ENCODE assay signal across 10 cellular contexts in the genomic region with DNA sequence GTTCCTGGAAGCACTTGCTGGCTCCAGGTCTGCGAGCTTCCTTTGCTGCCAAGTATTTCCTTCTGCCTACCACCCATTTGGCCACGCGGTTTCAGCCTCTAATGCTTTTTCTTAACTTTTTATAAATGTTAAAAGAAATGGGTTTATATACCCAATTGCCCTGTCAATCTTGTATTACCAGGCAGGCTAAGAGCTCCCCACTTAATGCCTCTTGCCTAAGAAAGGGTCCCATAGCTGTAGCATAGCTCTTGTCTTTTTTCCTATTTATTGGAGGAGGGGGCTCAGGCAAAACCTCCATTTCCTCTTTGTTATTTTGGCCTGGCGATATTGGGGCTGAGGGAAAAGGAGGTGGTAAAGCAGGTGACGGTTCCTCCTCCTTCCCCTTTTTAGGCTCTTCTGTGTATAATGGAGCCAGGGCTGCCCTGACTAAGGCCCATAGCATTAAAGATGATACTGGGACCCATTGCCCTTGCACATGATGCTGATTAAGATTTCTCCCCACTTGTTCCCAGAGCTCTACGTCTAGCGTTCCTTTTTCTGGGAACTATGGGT. TPM values are rescaled to one million over a fixed set of nuclear protein-coding genes. Genes with fewer than 3 reads are reported as not detected.
DNase-seq lines count a peak whose midpoint lies in the region; FAIRE-seq and TF ChIP-seq lines count a peak whose summit lies in the region.
"Had no signal": no experiment of that assay in that cellular context is flagged by ENCODE, and none has a peak within 500 bp of the region (broad histone marks: within the 10 kb centered on the region; RNA-seq: fewer than 3 reads in every experiment).

No MANE protein-coding gene starts in this region.

- H3K36me3 ChIP-seq in GM23248 (ENCODE audit: low read depth) (no peaks in the 10 kb centered on the region), kidney (ENCODE audit: control insufficient read depth in 1 of 2, insufficient read depth in 2 of 2, low read length in 2 of 2) (peaks cover 0 to 7% of the 10 kb centered on the region in 2 donors)
- H3K36me3 ChIP-seq: uterus had no signal

- peak overlapping the region; percentile 77 for H2AFZ ChIP-seq in GM23248

- H3F3A ChIP-seq in GM23248 (ENCODE audit: insufficient read depth) = no peaks in the 10 kb centered on the region

- in situ Hi-C loops in GM23248 (cut with MboI) = no loop called here

- peak overlapping the region; percentile 26 for H3K4me3 ChIP-seq in AG09309 (ENCODE audit: control insufficient read depth, low read depth, low read length)
- peak overlapping the region; percentile 51 for H3K4me3 ChIP-seq in GM23248
- H3K4me3 ChIP-seq in kidney (ENCODE audit: low read length in 2 of 2) = peak overlapping the region; percentile 29 to 39
- H3K4me3 ChIP-seq: lung had no signal

- DNase-seq in AG09309 (ENCODE audit: low read depth) (no peak), GM23248 (no peak), kidney (no peak), iPS-NIHi7 (ENCODE audit: extremely low spot score) (no peak), foreskin melanocyte (no peak), HTR-8/SVneo (ENCODE audit: insufficient read length, low spot score) (no peak), NCI-H187 treated with DMSO at 0.1 percent for 48 hours (lab: John Stamatoyannopoulos, UW) (no peak)

- WGBS in GM23248 (ENCODE audit: low coverage in 1 of 2, low lambda C conversion rate in 2 of 2, missing lambda C conversion rate in 2 of 2), 2 experiments = 55 to 58% methylated on average over 7 of the region's 7 CpGs

- no peaks in the 10 kb centered on the region for H3K27me3 ChIP-seq in GM23248 (replicated peaks; ENCODE audit: insufficient read depth)
- H3K27me3 ChIP-seq: uterus had no signal

- no peaks in the 10 kb centered on the region for H3K9me2 ChIP-seq in GM23248 (ENCODE audit: insufficient read depth)

- no peaks in the 10 kb centered on the region for H4K20me1 ChIP-seq in GM23248 (ENCODE audit: insufficient read depth)

- H3K4me1 ChIP-seq in GM23248 (ENCODE audit: insufficient read depth) (peaks cover 4% of the 10 kb centered on the region; the same call in 1 of the 2 replicates), kidney (ENCODE audit: control insufficient read depth in 1 of 2, insufficient read depth in 1 of 2, low read depth in 1 of 2, low read length in 2 of 2) (peaks cover 0 to 7% of the 10 kb centered on the region in 2 donors)
- H3K4me1 ChIP-seq: uterus had no signal

- H3K79me2 ChIP-seq in GM23248 (ENCODE audit: insufficient read depth) = no peaks in the 10 kb centered on the region

- H3K4me2 ChIP-seq in GM23248 (ENCODE audit: unreplicated experiment) = peak overlapping the region; percentile 66

- no peak for FAIRE-seq in kidney (lab: Jason Lieb, UNC)
- FAIRE-seq in HTR-8/SVneo (lab: Jason Lieb, UNC) = no peak

- H3K27ac ChIP-seq in GM23248 (no peak overlapping the region), VCaP (peak overlapping the region; percentile 77), kidney (ENCODE audit: low read depth in 2 of 2, low read length in 2 of 2) (no peak overlapping the region)
- H3K27ac ChIP-seq: uterus had no signal

- intact Hi-C loops in kidney (cut with DNase I) = no loop called here

- H3K9ac ChIP-seq in GM23248 (0 out of 2 replicates have a peak overlapping the region, but pooled peaks have one; percentile 17), kidney (ENCODE audit: low read length in 2 of 2) (no peak overlapping the region)

- H3K9me3 ChIP-seq in GM23248 (ENCODE audit: low read depth) (no peaks in the 10 kb centered on the region), kidney (ENCODE audit: control insufficient read depth in 1 of 2, low read length in 2 of 2) (no peaks in the 10 kb centered on the region)
- H3K9me3 ChIP-seq: uterus had no signal

- TF ChIP-seq CTCF in AG09309 (IDR thresholded peaks at IDR 0.05; ENCODE audit: control insufficient read depth, insufficient read depth, low read depth, low read length, missing control alignments) (no peak), VCaP (conservative IDR thresholded peaks at IDR 0.05) (no peak; the same call in none of the 2 replicates), kidney (IDR thresholded peaks at IDR 0.05; ENCODE audit: borderline replicate concordance, extremely low read depth, insufficient read depth) (no peak)

RNA-seq across cellular contexts. Expression of a gene that starts 21.6 kb away (rescaled TPM):
- total RNA-seq in GM23248 (2014; rRNA removed; shearing (Covaris generic)) = 26.2 and 31.0 TPM in 2 replicates
- polyA plus RNA-seq in GM23248 (2016; fragmentation: Nextera tagmentation; extraction: Ambion mirVana) (14.9 and 17.7 TPM in 2 replicates), kidney (ENCODE audit: insufficient read depth, low read depth, low replicate concordance) (9.3 TPM)
- 18.3 TPM for total RNA-seq in kidney

RNA-seq across cellular contexts. Expression of a gene that starts 36.4 kb away (rescaled TPM):
- 25.1 and 36.3 TPM in 2 replicates for total RNA-seq in GM23248 (2014; rRNA removed; shearing (Covaris generic))
- polyA plus RNA-seq in GM23248 (2016; fragmentation: Nextera tagmentation; extraction: Ambion mirVana) (29.7 and 31.5 TPM in 2 replicates), kidney (ENCODE audit: insufficient read depth, low read depth, low replicate concordance) (23.1 TPM)
- total RNA-seq in kidney = 29.2 TPM
